In genomic region chr1:161228032-161228431, GRCh38 we compare ENCODE assay signal across 11 cellular contexts.
DNase-seq lines count a peak whose midpoint lies in the region; ATAC-seq and TF ChIP-seq lines count a peak whose summit lies in the region.
"Had no signal": no experiment of that assay in that cellular context is flagged by ENCODE, and none has a peak within 500 bp of the region (broad histone marks: within the 10 kb centered on the region; RNA-seq: fewer than 3 reads in every experiment).

No MANE protein-coding gene starts in this region.

- H3K4me3 ChIP-seq in RWPE2 (ENCODE audit: severe bottlenecking) (no peak overlapping the region), duodenal mucosa (ENCODE audit: low read depth in 1 of 2, low read length in 2 of 2) (peak overlapping the region; percentile 95 to 98)
- H3K4me3 ChIP-seq: tibial nerve had no signal

- peak overlapping the region; percentile 99 for H3K27ac Mint-ChIP-seq in activated T-cell treated with anti-CD3 and anti-CD28 coated beads, Interleukin-2, amount 50 U/mL, for 24 hours
- H3K27ac Mint-ChIP-seq in stimulated activated naive B cell treated with anti-CD40 and anti-IgM and Interleukin-4, amounts not matched to agents 10 μg/mL and 1 μg/mL and 100 μg/mL, for 72 hours: no peak overlapping the region

- peak overlapping the region; percentile 98 for H3K4me3 Mint-ChIP-seq in activated T-cell treated with anti-CD3 and anti-CD28 coated beads, Interleukin-2, amount 50 U/mL, for 24 hours
- peak overlapping the region; percentile 42 to 100 for H3K4me3 Mint-ChIP-seq in stimulated activated naive B cell treated with anti-CD40 and anti-IgM and Interleukin-4, amounts not matched to agents 10 μg/mL and 1 μg/mL and 100 μg/mL, for 72 hours

- peak overlapping the region; percentile 61 to 82 for H3K9ac ChIP-seq in duodenal mucosa (ENCODE audit: low read depth in 1 of 2, low read length in 2 of 2)

- no peak for ATAC-seq in RWPE2 (ENCODE audit: low read depth)
- ATAC-seq in stimulated activated naive B cell treated with anti-CD40 and anti-IgM and Interleukin-4, amounts not matched to agents 10 μg/mL and 1 μg/mL and 100 μg/mL, for 72 hours (replicated peaks): no peak
- ATAC-seq in HG02642 (IDR thresholded peaks at IDR 0.05; ENCODE audit: poor library complexity, unreplicated experiment): no peak
- ATAC-seq in GM19467 (IDR thresholded peaks at IDR 0.05; ENCODE audit: unreplicated experiment): no peak

- peak overlapping the region; percentile 47 for H3K27ac ChIP-seq in RWPE2 (ENCODE audit: poor library complexity, severe bottlenecking)
- no peak overlapping the region for H3K27ac ChIP-seq in duodenal mucosa (ENCODE audit: low read depth, low read length)

- H3K36me3 ChIP-seq in RWPE2 (ENCODE audit: low read depth) (peaks cover 14% of the 10 kb centered on the region), duodenal mucosa (ENCODE audit: control insufficient read depth in 1 of 2, insufficient read depth in 2 of 2, low read length in 2 of 2) (peaks cover 22 to 30% of the 10 kb centered on the region in 2 donors)

- H3K4me1 ChIP-seq in RWPE2 (ENCODE audit: insufficient read depth, poor library complexity, severe bottlenecking) (peaks cover 13% of the 10 kb centered on the region), duodenal mucosa (ENCODE audit: control insufficient read depth in 1 of 2, insufficient read depth in 2 of 2, low read length in 2 of 2) (peaks cover 37 to 40% of the 10 kb centered on the region in 2 donors)

- H3K27me3 ChIP-seq in RWPE2 (ENCODE audit: insufficient read depth, poor library complexity, severe bottlenecking) (no peaks in the 10 kb centered on the region), duodenal mucosa (ENCODE audit: control insufficient read depth in 1 of 2, insufficient read depth in 2 of 2, low read length in 2 of 2) (no peaks in the 10 kb centered on the region)
- H3K27me3 ChIP-seq: right atrium auricular region, tibial nerve had no signal

- no peaks in the 10 kb centered on the region for H3K9me3 ChIP-seq in RWPE2 (ENCODE audit: severe bottlenecking)
- H3K9me3 ChIP-seq in duodenal mucosa (ENCODE audit: control insufficient read depth in 1 of 2, low read length in 2 of 2): no peaks in the 10 kb centered on the region
- H3K9me3 ChIP-seq: right atrium auricular region, tibial nerve had no signal

- TF ChIP-seq CTCF in RWPE2 (IDR thresholded peaks at IDR 0.05; ENCODE audit: poor library complexity, severe bottlenecking): no peak

- peaks cover 30% of the 10 kb centered on the region for H3K4me1 Mint-ChIP-seq in activated T-cell treated with anti-CD3 and anti-CD28 coated beads, Interleukin-2, amount 50 U/mL, for 24 hours (ENCODE audit: low read depth)
- peaks cover 24 to 30% of the 10 kb centered on the region in 2 donors for H3K4me1 Mint-ChIP-seq in stimulated activated naive B cell treated with anti-CD40 and anti-IgM and Interleukin-4, amounts not matched to agents 10 μg/mL and 1 μg/mL and 100 μg/mL, for 72 hours

- H3K9me3 Mint-ChIP-seq in activated T-cell treated with anti-CD3 and anti-CD28 coated beads, Interleukin-2, amount 50 U/mL, for 24 hours: no peaks in the 10 kb centered on the region
- H3K9me3 Mint-ChIP-seq in stimulated activated naive B cell treated with anti-CD40 and anti-IgM and Interleukin-4, amounts not matched to agents 10 μg/mL and 1 μg/mL and 100 μg/mL, for 72 hours: no peaks in the 10 kb centered on the region
- H3K9me3 Mint-ChIP-seq: memory B cell had no signal

- no peak for DNase-seq in activated T-cell treated with anti-CD3 and anti-CD28 coated beads, Interleukin-2, amount 50 U/mL, for 24 hours
- DNase-seq in activated T-cell treated with anti-CD3 and anti-CD28 coated beads, Interleukin-2, amount 50 U/mL, for 48 hours: no peak
- no peak for DNase-seq in RWPE2 (ENCODE audit: low spot score)
- no peak for DNase-seq in stimulated activated naive B cell treated with anti-CD40 and anti-IgM and Interleukin-4, amounts not matched to agents 10 μg/mL and 1 μg/mL and 100 μg/mL, for 72 hours
- no peak for DNase-seq in kidney tubule cell (ENCODE audit: low spot score)

- peaks cover 47% of the 10 kb centered on the region for H3K36me3 Mint-ChIP-seq in activated T-cell treated with anti-CD3 and anti-CD28 coated beads, Interleukin-2, amount 50 U/mL, for 24 hours (ENCODE audit: low read depth)
- H3K36me3 Mint-ChIP-seq in stimulated activated naive B cell treated with anti-CD40 and anti-IgM and Interleukin-4, amounts not matched to agents 10 μg/mL and 1 μg/mL and 100 μg/mL, for 72 hours: peaks cover 21 to 29% of the 10 kb centered on the region in 2 donors

- no peaks in the 10 kb centered on the region for H3K27me3 Mint-ChIP-seq in activated T-cell treated with anti-CD3 and anti-CD28 coated beads, Interleukin-2, amount 50 U/mL, for 24 hours
- H3K27me3 Mint-ChIP-seq in stimulated activated naive B cell treated with anti-CD40 and anti-IgM and Interleukin-4, amounts not matched to agents 10 μg/mL and 1 μg/mL and 100 μg/mL, for 72 hours: peaks cover 11% of the 10 kb centered on the region in 2 donors
